ENCODE assay signal across 18 cellular contexts in genomic region chr3:127105587-127105986, GRCh38.
DNase-seq lines count a peak whose midpoint lies in the region; ATAC-seq and TF ChIP-seq lines count a peak whose summit lies in the region.
"Had no signal": no experiment of that assay in that cellular context is flagged by ENCODE, and none has a peak within 500 bp of the region (broad histone marks: within the 10 kb centered on the region; RNA-seq: fewer than 3 reads in every experiment).

No MANE protein-coding gene starts in this region.

- H3K27ac Mint-ChIP-seq in WTC11 (no peak overlapping the region), type B pancreatic cell (peak overlapping the region; percentile 14)
- H3K27ac Mint-ChIP-seq in activated T-helper 1 cell treated with anti-CD3 and anti-CD28 coated beads, Interleukin-12 subunit alpha, Interleukin-12 subunit beta, Interleukin-2, Interleukin-4 antibody, amounts not matched to agents 30 ng/mL and 10 ng/mL and 1 ng/mL, durations not matched to agents 14 hours and 24 hours and 36 hours: no peak overlapping the region

- no peak overlapping the region for H3K27ac ChIP-seq in mesendoderm (ENCODE audit: low read depth, low read length)
- H3K27ac ChIP-seq in colonic mucosa: no peak overlapping the region
- H3K27ac ChIP-seq: GM23248 had no signal

- H3K27me3 ChIP-seq in H7 (ENCODE audit: control insufficient read depth, insufficient read depth, low read length) (no peaks in the 10 kb centered on the region), mesendoderm (ENCODE audit: insufficient read depth, low read length, poor library complexity) (no peaks in the 10 kb centered on the region), colonic mucosa (no peaks in the 10 kb centered on the region)

- POLR2A ChIA-PET in WTC11 (lab: Charles Lee): no interaction called here

- no peak overlapping the region for H3K56ac ChIP-seq in mesendoderm (ENCODE audit: low read length)

- peak; percentile 67 for DNase-seq in H7
- DNase-seq in WTC11 (ENCODE audit: low spot score): no peak
- DNase-seq in mesendoderm: peak; percentile 19
- DNase-seq in type B pancreatic cell (ENCODE audit: extremely low spot score, unreplicated experiment): no peak
- no peak for DNase-seq in activated T-helper 1 cell treated with anti-CD3 and anti-CD28 coated beads, Interleukin-12 subunit alpha, Interleukin-12 subunit beta, Interleukin-2, Interleukin-4 antibody, amounts not matched to agents 30 ng/mL and 10 ng/mL and 1 ng/mL, durations not matched to agents 14 hours and 24 hours and 36 hours (ENCODE audit: low spot score)
- DNase-seq in colonic mucosa: no peak
- DNase-seq: COR-L47, DMS153, EL, GM23248, Kasumi-1, NCI-H1417, NCI-H187 treated with DMSO at 0.1 percent for 48 hours, NCI-H526 treated with DMSO at 0.1 percent for 48 hours, SHP77 had no signal

- no peaks in the 10 kb centered on the region for H3K36me3 ChIP-seq in H7 (replicated peaks; ENCODE audit: control insufficient read depth, insufficient read depth, low read length)
- no peaks in the 10 kb centered on the region for H3K36me3 ChIP-seq in mesendoderm (ENCODE audit: control insufficient read depth, insufficient read depth, low read length)
- H3K36me3 ChIP-seq in colonic mucosa: no peaks in the 10 kb centered on the region

- H3K18ac ChIP-seq in mesendoderm (ENCODE audit: low read length): no peak overlapping the region

- no peak overlapping the region for H3K23ac ChIP-seq in mesendoderm (ENCODE audit: low read length)

- H3K4me1 ChIP-seq in mesendoderm (ENCODE audit: control insufficient read depth, low read depth, low read length) (no peaks in the 10 kb centered on the region), colonic mucosa (no peaks in the 10 kb centered on the region)

- WGBS in mesendoderm (ENCODE audit: extremely low coverage, insufficient coverage, low lambda C conversion rate): no CpG with 5 or more reads among the region's 4 CpGs

- H2BK120ac ChIP-seq in mesendoderm (ENCODE audit: low read depth, low read length): no peak overlapping the region

- H3K4me1 Mint-ChIP-seq in WTC11 (peaks cover 16% of the 10 kb centered on the region), type B pancreatic cell (ENCODE audit: unreplicated experiment) (no peaks in the 10 kb centered on the region)
- H3K4me1 Mint-ChIP-seq in activated T-helper 1 cell treated with anti-CD3 and anti-CD28 coated beads, Interleukin-12 subunit alpha, Interleukin-12 subunit beta, Interleukin-2, Interleukin-4 antibody, amounts not matched to agents 30 ng/mL and 10 ng/mL and 1 ng/mL, durations not matched to agents 14 hours and 24 hours and 36 hours (ENCODE audit: low read depth): no peaks in the 10 kb centered on the region
- H3K4me1 Mint-ChIP-seq: CD14-positive monocyte had no signal

- no peak overlapping the region for H2BK5ac ChIP-seq in mesendoderm (ENCODE audit: low read length)

- H3K9ac ChIP-seq in mesendoderm (ENCODE audit: low read length) (no peak overlapping the region), colonic mucosa (ENCODE audit: low read depth in 2 of 2, low read length in 2 of 2) (no peak overlapping the region)
- H3K9ac ChIP-seq: GM23248 had no signal

- H3K79me2 ChIP-seq in mesendoderm (ENCODE audit: control insufficient read depth, insufficient read depth, low read length): no peaks in the 10 kb centered on the region

- no peaks in the 10 kb centered on the region for H3K36me3 Mint-ChIP-seq in WTC11
- no peaks in the 10 kb centered on the region for H3K36me3 Mint-ChIP-seq in type B pancreatic cell
- no peaks in the 10 kb centered on the region for H3K36me3 Mint-ChIP-seq in activated T-helper 1 cell treated with anti-CD3 and anti-CD28 coated beads, Interleukin-12 subunit alpha, Interleukin-12 subunit beta, Interleukin-2, Interleukin-4 antibody, amounts not matched to agents 30 ng/mL and 10 ng/mL and 1 ng/mL, durations not matched to agents 14 hours and 24 hours and 36 hours (ENCODE audit: low read depth)
- H3K36me3 Mint-ChIP-seq: CD14-positive monocyte had no signal

- no peak overlapping the region for H4K8ac ChIP-seq in mesendoderm (ENCODE audit: low read depth, low read length)

- no peaks in the 10 kb centered on the region for H3K9me3 ChIP-seq in colonic mucosa

- H3K4ac ChIP-seq in mesendoderm (ENCODE audit: low read depth, low read length): no peak overlapping the region

- no peak overlapping the region for H4K5ac ChIP-seq in mesendoderm (ENCODE audit: low read length)

- no peak overlapping the region for H3K4me3 Mint-ChIP-seq in WTC11
- no peak overlapping the region for H3K4me3 Mint-ChIP-seq in type B pancreatic cell
- no peak overlapping the region for H3K4me3 Mint-ChIP-seq in activated T-helper 1 cell treated with anti-CD3 and anti-CD28 coated beads, Interleukin-12 subunit alpha, Interleukin-12 subunit beta, Interleukin-2, Interleukin-4 antibody, amounts not matched to agents 30 ng/mL and 10 ng/mL and 1 ng/mL, durations not matched to agents 14 hours and 24 hours and 36 hours
- H3K4me3 Mint-ChIP-seq: CD14-positive monocyte had no signal

- H2BK15ac ChIP-seq in mesendoderm (replicated peaks; ENCODE audit: low read depth): no peak overlapping the region

- H3K27me3 Mint-ChIP-seq in WTC11 (ENCODE audit: low read depth) (no peaks in the 10 kb centered on the region; the same call in 1 of the 2 replicates), type B pancreatic cell (peaks cover 10% of the 10 kb centered on the region)
- peaks cover 2% of the 10 kb centered on the region for H3K27me3 Mint-ChIP-seq in activated T-helper 1 cell treated with anti-CD3 and anti-CD28 coated beads, Interleukin-12 subunit alpha, Interleukin-12 subunit beta, Interleukin-2, Interleukin-4 antibody, amounts not matched to agents 30 ng/mL and 10 ng/mL and 1 ng/mL, durations not matched to agents 14 hours and 24 hours and 36 hours (ENCODE audit: insufficient read depth)

- no peak overlapping the region for H3K4me3 ChIP-seq in H7 (ENCODE audit: insufficient read depth, low read depth, low read length)
- no peak overlapping the region for H3K4me3 ChIP-seq in mesendoderm (ENCODE audit: low read length)
- H3K4me3 ChIP-seq in colonic mucosa: no peak overlapping the region
- H3K4me3 ChIP-seq: GM23248 had no signal

- H3K79me1 ChIP-seq in mesendoderm (ENCODE audit: low read length): no peaks in the 10 kb centered on the region

- no peak overlapping the region for H2AK5ac ChIP-seq in mesendoderm (ENCODE audit: low read length)

- ATAC-seq in WTC11 (peak; percentile 56), HG02884 (IDR thresholded peaks at IDR 0.05; ENCODE audit: unreplicated experiment) (no peak)
- ATAC-seq: SK-N-SH treated with all-trans-retinoic acid at 6 μM for 48 hours had no signal

- no peak overlapping the region for H3K4me2 ChIP-seq in mesendoderm (ENCODE audit: low read length)

- no peak for TF ChIP-seq CTCF in WTC11 (IDR thresholded peaks at IDR 0.05)
- TF ChIP-seq CTCF in type B pancreatic cell (conservative IDR thresholded peaks at IDR 0.05): no peak
- TF ChIP-seq CTCF in colonic mucosa (IDR thresholded peaks at IDR 0.05): no peak

- intact Hi-C loops in activated T-helper 1 cell treated with anti-CD3 and anti-CD28 coated beads, Interleukin-12 subunit alpha, Interleukin-12 subunit beta, Interleukin-2, Interleukin-4 antibody, amounts not matched to agents 30 ng/mL and 10 ng/mL and 1 ng/mL, durations not matched to agents 14 hours and 24 hours and 36 hours (cut with micrococcal nuclease): no loop called here
- intact Hi-C loops in colonic mucosa (cut with DNase I): no loop called here

- peaks cover 9% of the 10 kb centered on the region for H3K9me3 Mint-ChIP-seq in WTC11
- no peaks in the 10 kb centered on the region for H3K9me3 Mint-ChIP-seq in type B pancreatic cell
- no peaks in the 10 kb centered on the region for H3K9me3 Mint-ChIP-seq in activated T-helper 1 cell treated with anti-CD3 and anti-CD28 coated beads, Interleukin-12 subunit alpha, Interleukin-12 subunit beta, Interleukin-2, Interleukin-4 antibody, amounts not matched to agents 30 ng/mL and 10 ng/mL and 1 ng/mL, durations not matched to agents 14 hours and 24 hours and 36 hours

- CTCF ChIA-PET in WTC11 (lab: Charles Lee): interaction anchor here (1.3 kb wide), 1 partner anchor 37 kb away, joined by 3 read pairs; no protein-coding TSS in a partner anchor

TF ChIP-seq in WTC11, 78 proteins besides CTCF, POLR2A, EP300 and RAD21:
- TF ChIP-seq NFE2L1 (CRISPR knock-in tag; IDR thresholded peaks at IDR 0.05) (no peak), ZBTB43 (CRISPR knock-in tag; IDR thresholded peaks at IDR 0.05) (no peak), ELF4 (CRISPR knock-in tag; IDR thresholded peaks at IDR 0.05; ENCODE audit: low read depth) (no peak), E2F1 (CRISPR knock-in tag; IDR thresholded peaks at IDR 0.05) (no peak), ZMAT4 (CRISPR knock-in tag; IDR thresholded peaks at IDR 0.05) (no peak), GTF2I (CRISPR knock-in tag; conservative IDR thresholded peaks at IDR 0.05) (no peak), MYBL2 (CRISPR knock-in tag; IDR thresholded peaks at IDR 0.05) (no peak)

Comparison
In these comparisons a context has a peak if more than half of its experiments do, and no peak if none do; other contexts are left out.
1. DNase-seq: peak in H7 (single experiment) and mesendoderm (single experiment); none in WTC11 (single experiment), type B pancreatic cell (single experiment), activated T-helper 1 cell treated with anti-CD3 and anti-CD28 coated beads, Interleukin-12 subunit alpha, Interleukin-12 subunit beta, Interleukin-2, Interleukin-4 antibody, amounts not matched to agents 30 ng/mL and 10 ng/mL and 1 ng/mL, durations not matched to agents 14 hours and 24 hours and 36 hours (single experiment) and colonic mucosa (single experiment).